ENCODE assay signal across 8 cellular contexts in genomic region chr17:81735181-81736102, GRCh38. TPM values are rescaled to one million over a fixed set of nuclear protein-coding genes. Genes with fewer than 3 reads are reported as not detected.
DNase-seq lines count a peak whose midpoint lies in the region; ATAC-seq and TF ChIP-seq lines count a peak whose summit lies in the region.

No MANE protein-coding gene starts in this region.

- H3K9me3 Mint-ChIP-seq in activated CD4-positive, alpha-beta T cell treated with anti-CD3 and anti-CD28 coated beads, Interleukin-2, amount 10 ng/mL, durations not matched to agents 7 days and 5 days, result no peaks in the 10 kb centered on the region
- no peaks in the 10 kb centered on the region for H3K9me3 Mint-ChIP-seq in activated naive CD8-positive, alpha-beta T cell treated with anti-CD3 and anti-CD28 coated beads, Interleukin-2, amount 50 U/mL, for 24 hours

- H3K27ac Mint-ChIP-seq in activated CD4-positive, alpha-beta T cell treated with anti-CD3 and anti-CD28 coated beads, Interleukin-2, amount 10 ng/mL, durations not matched to agents 7 days and 5 days, result no peak overlapping the region
- no peak overlapping the region for H3K27ac Mint-ChIP-seq in activated naive CD8-positive, alpha-beta T cell treated with anti-CD3 and anti-CD28 coated beads, Interleukin-2, amount 50 U/mL, for 24 hours

- H3K9ac ChIP-seq in mucosa of rectum (ENCODE audit: low read depth in 1 of 2, low read length in 2 of 2), result peak overlapping the region; percentile 49 to 60

- peak; percentile 59 for TF ChIP-seq POLR2A in NB4 (IDR thresholded peaks at IDR 0.05; ENCODE audit: extremely low read depth, insufficient read length)

- peaks cover 10% of the 10 kb centered on the region for H3K4me1 Mint-ChIP-seq in activated CD4-positive, alpha-beta T cell treated with anti-CD3 and anti-CD28 coated beads, Interleukin-2, amount 10 ng/mL, durations not matched to agents 7 days and 5 days
- peaks cover 5% of the 10 kb centered on the region for H3K4me1 Mint-ChIP-seq in activated naive CD8-positive, alpha-beta T cell treated with anti-CD3 and anti-CD28 coated beads, Interleukin-2, amount 50 U/mL, for 24 hours

- peak overlapping the region; percentile 6 for H3K4me3 Mint-ChIP-seq in activated CD4-positive, alpha-beta T cell treated with anti-CD3 and anti-CD28 coated beads, Interleukin-2, amount 10 ng/mL, durations not matched to agents 7 days and 5 days
- peak overlapping the region; percentile 49 for H3K4me3 Mint-ChIP-seq in activated naive CD8-positive, alpha-beta T cell treated with anti-CD3 and anti-CD28 coated beads, Interleukin-2, amount 50 U/mL, for 24 hours

- CTCF ChIA-PET in activated CD4-positive, alpha-beta T cell treated with anti-CD3 and anti-CD28 coated beads, Interleukin-2, amount 10 ng/mL, durations not matched to agents 7 days and 5 days (lab: Charles Lee), result interaction anchor here (0.9 to 1.3 kb wide), 4 partner anchors 10 to 105 kb away, joined by 3 to 6 read pairs (median 4); no protein-coding TSS in a partner anchor

- H3K4me3 ChIP-seq in NB4 (ENCODE audit: low read depth, low read length) (peak overlapping the region; percentile 37), mucosa of rectum (ENCODE audit: low read length in 2 of 2) (peak overlapping the region; percentile 52 to 56)

- TF ChIP-seq CTCF in NB4 (IDR thresholded peaks at IDR 0.05; ENCODE audit: low read depth, low read length), result no peak

- no peak for DNase-seq in activated CD4-positive, alpha-beta T cell treated with anti-CD3 and anti-CD28 coated beads, Interleukin-2, amount 10 ng/mL, durations not matched to agents 7 days and 5 days
- no peak for DNase-seq in activated CD4-positive, alpha-beta T cell treated with anti-CD3 and anti-CD28 coated beads, Interleukin-2, amount 50 U/mL, for 4 hours
- DNase-seq in NB4 (ENCODE audit: low read depth) (peak; percentile 99), T-helper 9 cell (no peak)
- DNase-seq in activated naive CD8-positive, alpha-beta T cell treated with anti-CD3 and anti-CD28 coated beads, Interleukin-2, amount 50 U/mL, for 24 hours, result no peak

- H3K9me3 ChIP-seq in mucosa of rectum (ENCODE audit: control insufficient read depth in 2 of 2, low read length in 2 of 2), result no peaks in the 10 kb centered on the region

- ATAC-seq in activated naive CD8-positive, alpha-beta T cell treated with anti-CD3 and anti-CD28 coated beads, Interleukin-2, amount 50 U/mL, for 24 hours, result peak; percentile 33
- ATAC-seq in GM19397 (IDR thresholded peaks at IDR 0.05; ENCODE audit: unreplicated experiment), result no peak
- no peak for ATAC-seq in GM19455 (IDR thresholded peaks at IDR 0.05; ENCODE audit: unreplicated experiment)

- H3K27me3 ChIP-seq in mucosa of rectum (ENCODE audit: control insufficient read depth in 2 of 2, insufficient read depth in 2 of 2, low read length in 2 of 2), result peaks cover 0 to 4% of the 10 kb centered on the region in 2 donors

- peak overlapping the region; percentile 38 to 52 for H3K27ac ChIP-seq in mucosa of rectum (ENCODE audit: low read depth in 2 of 2, low read length in 2 of 2)

- peaks cover 22 to 25% of the 10 kb centered on the region in 2 donors for H3K4me1 ChIP-seq in mucosa of rectum (ENCODE audit: control insufficient read depth in 2 of 2, insufficient read depth in 2 of 2, low read length in 2 of 2)

- POLR2A ChIA-PET in activated CD4-positive, alpha-beta T cell treated with anti-CD3 and anti-CD28 coated beads, Interleukin-2, amount 10 ng/mL, durations not matched to agents 7 days and 5 days (lab: Charles Lee), result no interaction called here

- H3K36me3 Mint-ChIP-seq in activated CD4-positive, alpha-beta T cell treated with anti-CD3 and anti-CD28 coated beads, Interleukin-2, amount 10 ng/mL, durations not matched to agents 7 days and 5 days (ENCODE audit: low read depth), result no peaks in the 10 kb centered on the region
- no peaks in the 10 kb centered on the region for H3K36me3 Mint-ChIP-seq in activated naive CD8-positive, alpha-beta T cell treated with anti-CD3 and anti-CD28 coated beads, Interleukin-2, amount 50 U/mL, for 24 hours (ENCODE audit: low read depth)

- no peaks in the 10 kb centered on the region for H3K36me3 ChIP-seq in mucosa of rectum (ENCODE audit: control insufficient read depth in 2 of 2, insufficient read depth in 2 of 2, low read length in 2 of 2)

- H3K27me3 Mint-ChIP-seq in activated CD4-positive, alpha-beta T cell treated with anti-CD3 and anti-CD28 coated beads, Interleukin-2, amount 10 ng/mL, durations not matched to agents 7 days and 5 days, result peaks cover 11% of the 10 kb centered on the region
- H3K27me3 Mint-ChIP-seq in activated naive CD8-positive, alpha-beta T cell treated with anti-CD3 and anti-CD28 coated beads, Interleukin-2, amount 50 U/mL, for 24 hours, result peaks cover 23% of the 10 kb centered on the region

RNA-seq across cellular contexts. Expression of gene SLC25A10, which starts 23.4 kb away (rescaled TPM):
- 10 to 100 TPM; 29.2 to 32.4 TPM for total RNA-seq in activated CD4-positive, alpha-beta T cell treated with anti-CD3 and anti-CD28 coated beads, Interleukin-2, amount 10 ng/mL, durations not matched to agents 7 days and 5 days

RNA-seq across cellular contexts. Expression of gene MRPL12, which starts 32.3 kb away (rescaled TPM):
- total RNA-seq in activated CD4-positive, alpha-beta T cell treated with anti-CD3 and anti-CD28 coated beads, Interleukin-2, amount 10 ng/mL, durations not matched to agents 7 days and 5 days, result 10 to 100 TPM; 52.7 to 62.3 TPM

RNA-seq across cellular contexts. Expression of gene HGS, which starts 51.6 kb away (rescaled TPM):
- 100 to 1,000 TPM; 121 to 128 TPM for total RNA-seq in activated CD4-positive, alpha-beta T cell treated with anti-CD3 and anti-CD28 coated beads, Interleukin-2, amount 10 ng/mL, durations not matched to agents 7 days and 5 days

RNA-seq across cellular contexts. Expression of gene ARL16, which starts 51.8 kb away (rescaled TPM):
- 10 to 100 TPM; 35.4 to 42.1 TPM for total RNA-seq in activated CD4-positive, alpha-beta T cell treated with anti-CD3 and anti-CD28 coated beads, Interleukin-2, amount 10 ng/mL, durations not matched to agents 7 days and 5 days
